Comparison of ENCODE assay signal across 21 cellular contexts in the genomic region with DNA sequence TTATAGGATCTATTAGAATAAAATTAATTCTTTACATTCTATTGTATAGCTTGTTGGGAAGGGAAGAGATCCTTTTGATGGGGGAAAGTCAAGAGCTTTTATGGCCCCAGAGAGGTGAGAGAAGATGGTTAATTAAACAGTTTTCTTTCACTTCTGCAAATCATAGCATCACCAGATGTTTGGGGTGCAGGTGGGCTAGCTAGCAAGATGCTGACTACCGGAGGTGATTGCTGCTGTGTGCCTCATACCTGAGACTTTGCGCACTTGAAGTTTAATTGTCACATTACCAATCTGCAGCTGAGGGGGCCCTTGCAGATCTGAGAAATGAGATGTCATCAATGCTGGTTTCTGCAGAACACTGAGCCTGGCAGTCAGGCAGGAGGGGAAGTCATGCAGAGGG.
DNase-seq lines count a peak whose midpoint lies in the region; TF ChIP-seq lines count a peak whose summit lies in the region.
"Had no signal": no experiment of that assay in that cellular context is flagged by ENCODE, and none has a peak within 500 bp of the region (broad histone marks: within the 10 kb centered on the region; RNA-seq: fewer than 3 reads in every experiment).

No MANE protein-coding gene starts in this region.

- H3K79me2 ChIP-seq in Karpas-422 (ENCODE audit: low read length), result no peaks in the 10 kb centered on the region
- H3K79me2 ChIP-seq in OCI-LY7 (ENCODE audit: insufficient read depth, low read depth, low read length), result no peaks in the 10 kb centered on the region

- H3K4ac ChIP-seq in neuronal stem cell (ENCODE audit: low read length), result no peak overlapping the region

- TF ChIP-seq POLR2A in spleen (IDR thresholded peaks at IDR 0.05), result no peak

- H3K9ac ChIP-seq in Karpas-422 (ENCODE audit: low read length) (no peak overlapping the region), neuronal stem cell (ENCODE audit: low read depth, low read length, poor library complexity) (no peak overlapping the region)
- H3K9ac ChIP-seq: BLaER1 treated with 17β-estradiol and CSF1 and Interleukin-3, amounts not matched to agents 10 nM and 100 nM had no signal

- no peak overlapping the region for H2BK12ac ChIP-seq in neuronal stem cell (ENCODE audit: low read length)

- H3K9me3 ChIP-seq in Karpas-422 (ENCODE audit: low read length), result no peaks in the 10 kb centered on the region
- no peaks in the 10 kb centered on the region for H3K9me3 ChIP-seq in OCI-LY7 (ENCODE audit: low read length)
- no peaks in the 10 kb centered on the region for H3K9me3 ChIP-seq in neuronal stem cell (replicated peaks in 1 of 2; ENCODE audit: control insufficient read depth in 2 of 2, insufficient read depth in 1 of 2, low read depth in 1 of 2, low read length in 2 of 2)
- no peaks in the 10 kb centered on the region for H3K9me3 ChIP-seq in spleen
- no peaks in the 10 kb centered on the region for H3K9me3 ChIP-seq in effector memory CD4-positive, alpha-beta T cell (ENCODE audit: control insufficient read depth, low read length)
- H3K9me3 ChIP-seq: A549; BE2C; BLaER1 treated with 17β-estradiol and CSF1 and Interleukin-3, amounts not matched to agents 10 nM and 100 nM had no signal

- H3K36me3 ChIP-seq in Karpas-422 (ENCODE audit: insufficient read depth, low read length) (no peaks in the 10 kb centered on the region), OCI-LY7 (ENCODE audit: insufficient read depth, low read length) (no peaks in the 10 kb centered on the region), neuronal stem cell (replicated peaks in 1 of 2; ENCODE audit: control insufficient read depth in 2 of 2, insufficient read depth in 2 of 2, low read length in 2 of 2) (no peaks in the 10 kb centered on the region), spleen (no peaks in the 10 kb centered on the region)
- H3K36me3 ChIP-seq in effector memory CD4-positive, alpha-beta T cell (ENCODE audit: control insufficient read depth, insufficient read depth, low read length), result no peaks in the 10 kb centered on the region
- H3K36me3 ChIP-seq: BE2C; BLaER1 treated with 17β-estradiol and CSF1 and Interleukin-3, amounts not matched to agents 10 nM and 100 nM had no signal

- BruUV-seq in OCI-LY7 (replicated peaks; lab: Mats Ljungman, UMichigan), result no TSS peak

- WGBS in neuronal stem cell (ENCODE audit: extremely low coverage in 2 of 2, insufficient read length in 2 of 2, insufficient replicate concordance in 1 of 2), 2 donors, result no CpG with 5 or more reads among the region's 2 CpGs
- WGBS in spleen, 5 donors, result 71 to 87% (median 78%) methylated on average over 2 of the region's 2 CpGs

- H4K20me1 ChIP-seq in Karpas-422 (ENCODE audit: insufficient read depth, low read depth, low read length), result no peaks in the 10 kb centered on the region
- H4K20me1 ChIP-seq in OCI-LY7 (ENCODE audit: insufficient read depth, low read length), result no peaks in the 10 kb centered on the region
- H4K20me1 ChIP-seq: BLaER1 treated with 17β-estradiol and CSF1 and Interleukin-3, amounts not matched to agents 10 nM and 100 nM had no signal

- H3K4me1 ChIP-seq in Karpas-422 (ENCODE audit: low read length), result no peaks in the 10 kb centered on the region
- H3K4me1 ChIP-seq in OCI-LY7 (ENCODE audit: insufficient read depth, low read length, poor library complexity, severe bottlenecking), result peaks cover 73% of the 10 kb centered on the region
- no peaks in the 10 kb centered on the region for H3K4me1 ChIP-seq in neuronal stem cell (ENCODE audit: control insufficient read depth in 2 of 2, insufficient read depth in 1 of 2, low read depth in 1 of 2, low read length in 2 of 2)
- H3K4me1 ChIP-seq in spleen, result peaks cover 0 to 11% (median 0%) of the 10 kb centered on the region in 6 donors
- no peaks in the 10 kb centered on the region for H3K4me1 ChIP-seq in effector memory CD4-positive, alpha-beta T cell (ENCODE audit: control insufficient read depth, insufficient read depth, low read length, poor library complexity, severe bottlenecking)
- H3K4me1 ChIP-seq: A549, BE2C had no signal

- peak overlapping the region; percentile 56 for H2BK15ac ChIP-seq in neuronal stem cell (ENCODE audit: low read length)

- CTCF ChIA-PET in OCI-LY7 (lab: Charles Lee; ENCODE audit: unreplicated experiment), result interaction anchor here (1.5 kb wide), 1 partner anchor 64 kb away, joined by 3 read pairs; no protein-coding TSS in a partner anchor

- H2BK5ac ChIP-seq in neuronal stem cell (ENCODE audit: low read length), result no peak overlapping the region

- no peak overlapping the region for H4K91ac ChIP-seq in neuronal stem cell (ENCODE audit: low read depth, low read length, poor library complexity)

- H3K18ac ChIP-seq in neuronal stem cell (ENCODE audit: low read length), result no peak overlapping the region

- no peak overlapping the region for H3K14ac ChIP-seq in neuronal stem cell (ENCODE audit: low read length)

- no peak overlapping the region for H3K27ac ChIP-seq in Karpas-422 (ENCODE audit: low read length)
- peak overlapping the region; percentile 91 for H3K27ac ChIP-seq in OCI-LY7 (ENCODE audit: low read depth, low read length, poor library complexity, severe bottlenecking)
- no peak overlapping the region for H3K27ac ChIP-seq in neuronal stem cell (replicated peaks; ENCODE audit: low read length)
- no peak overlapping the region for H3K27ac ChIP-seq in spleen
- no peak overlapping the region for H3K27ac ChIP-seq in effector memory CD4-positive, alpha-beta T cell (ENCODE audit: insufficient read depth, low read length, poor library complexity, severe bottlenecking)
- H3K27ac ChIP-seq: A549; BLaER1 treated with 17β-estradiol and CSF1 and Interleukin-3, amounts not matched to agents 10 nM and 100 nM had no signal

- peak; percentile 54 for DNase-seq in Karpas-422
- peak; percentile 92 for DNase-seq in OCI-LY7 (ENCODE audit: low spot score)
- DNase-seq in neuronal stem cell (ENCODE audit: low spot score), result no peak
- no peak for DNase-seq in spleen
- DNase-seq in effector memory CD4-positive, alpha-beta T cell, result no peak
- no peak for DNase-seq in activated naive CD4-positive, alpha-beta T cell treated with anti-CD3 and anti-CD28 coated beads, Interleukin-2, amount 50 U/mL, for 16 hours
- DNase-seq: 8988T; ACHN; AML-193; BE2C; CD4-positive, alpha-beta T cell; CD8-positive, alpha-beta memory T cell; DMS 273 treated with DMSO at 0.1 percent for 48 hours; DMS79; EL; GDM1; H9 had no signal

- POLR2A ChIA-PET in OCI-LY7 (lab: Charles Lee), result interaction anchor here (0.9 to 2.7 kb wide), 10 partner anchors 9 to 580 kb away, joined by 3 to 28 read pairs (median 4); no protein-coding TSS in a partner anchor

- no peaks in the 10 kb centered on the region for H3K9me2 ChIP-seq in Karpas-422 (replicated peaks; ENCODE audit: insufficient read depth, low read length)
- H3K9me2 ChIP-seq in OCI-LY7 (ENCODE audit: insufficient read depth, low read length), result no peaks in the 10 kb centered on the region

- H3K4me2 ChIP-seq in Karpas-422 (ENCODE audit: low read depth, low read length, poor library complexity, severe bottlenecking), result no peak overlapping the region
- peak overlapping the region; percentile 68 for H3K4me2 ChIP-seq in OCI-LY7 (ENCODE audit: low read length)
- H3K4me2 ChIP-seq in neuronal stem cell (ENCODE audit: insufficient read depth, low read length, poor library complexity, severe bottlenecking), result no peak overlapping the region
- H3K4me2 ChIP-seq: A549; BLaER1 treated with 17β-estradiol and CSF1 and Interleukin-3, amounts not matched to agents 10 nM and 100 nM; GM23338 had no signal

- H3K23ac ChIP-seq in neuronal stem cell (ENCODE audit: low read depth, low read length, poor library complexity), result no peak overlapping the region

- H2BK120ac ChIP-seq in neuronal stem cell (ENCODE audit: low read depth, low read length), result no peak overlapping the region

- H4K8ac ChIP-seq in neuronal stem cell (ENCODE audit: low read depth, low read length), result no peak overlapping the region

- intact Hi-C loops in OCI-LY7 (cut with micrococcal nuclease; ENCODE audit: unreplicated experiment), result loop anchor here (1.0 to 10.0 kb wide), 6 partner anchors 22 to 590 kb away; partner anchors contain the start of gene SNRPE
- intact Hi-C loops in spleen (cut with DNase I; ENCODE audit: low total_unique reads), result no loop called here

- H3K4me3 ChIP-seq in Karpas-422 (ENCODE audit: low read length) (no peak overlapping the region), OCI-LY7 (ENCODE audit: low read depth, low read length, poor library complexity, severe bottlenecking) (peak overlapping the region; percentile 24), neuronal stem cell (ENCODE audit: low read length in 2 of 2) (no peak overlapping the region), spleen (no peak overlapping the region)
- H3K4me3 ChIP-seq in effector memory CD4-positive, alpha-beta T cell (ENCODE audit: insufficient read depth, low read depth, low read length, poor library complexity, severe bottlenecking), result no peak overlapping the region
- H3K4me3 ChIP-seq: A549; BLaER1 treated with 17β-estradiol and CSF1 and Interleukin-3, amounts not matched to agents 10 nM and 100 nM; GM12878; GM23338 had no signal

- H3K27me3 ChIP-seq in Karpas-422 (ENCODE audit: low read length) (no peaks in the 10 kb centered on the region), neuronal stem cell (ENCODE audit: control insufficient read depth in 3 of 3, insufficient read depth in 3 of 3, low read depth in 1 of 3, low read length in 3 of 3) (no peaks in the 10 kb centered on the region), spleen (replicated peaks in 1 of 7) (peaks cover 0 to 51% (median 4%) of the 10 kb centered on the region in 7 donors)
- H3K27me3 ChIP-seq in effector memory CD4-positive, alpha-beta T cell (replicated peaks; ENCODE audit: control insufficient read depth, insufficient read depth, low read length, poor library complexity, severe bottlenecking), result peaks cover 3% of the 10 kb centered on the region
- H3K27me3 ChIP-seq: BLaER1 treated with 17β-estradiol and CSF1 and Interleukin-3, amounts not matched to agents 10 nM and 100 nM had no signal

- H2AFZ ChIP-seq in Karpas-422 (ENCODE audit: low read length) (no peak overlapping the region), OCI-LY7 (ENCODE audit: low read length) (peak overlapping the region; percentile 34; the same call in 1 of the 2 replicates), neuronal stem cell (ENCODE audit: low read length) (no peak overlapping the region)
- H2AFZ ChIP-seq: GM23338 had no signal

- no peaks in the 10 kb centered on the region for H3K79me1 ChIP-seq in neuronal stem cell (ENCODE audit: low read depth, low read length)

- no peak for TF ChIP-seq CTCF in OCI-LY7 (conservative IDR thresholded peaks at IDR 0.05; ENCODE audit: low read length)
- no peak for TF ChIP-seq CTCF in spleen (IDR thresholded peaks at IDR 0.05 in 8 of 11, conservative IDR thresholded peaks at IDR 0.05 in 3 of 11)

- H2AK5ac ChIP-seq in neuronal stem cell (ENCODE audit: low read depth, low read length), result no peak overlapping the region

Comparison
In these comparisons a context has a peak if more than half of its experiments do, and no peak if none do; other contexts are left out.
1. DNase-seq: peak in Karpas-422 (single experiment) and OCI-LY7 (single experiment); none in neuronal stem cell (single experiment), spleen (single experiment), effector memory CD4-positive, alpha-beta T cell (0 of 3) and activated naive CD4-positive, alpha-beta T cell treated with anti-CD3 and anti-CD28 coated beads, Interleukin-2, amount 50 U/mL, for 16 hours (single experiment).